In the genomic region with DNA sequence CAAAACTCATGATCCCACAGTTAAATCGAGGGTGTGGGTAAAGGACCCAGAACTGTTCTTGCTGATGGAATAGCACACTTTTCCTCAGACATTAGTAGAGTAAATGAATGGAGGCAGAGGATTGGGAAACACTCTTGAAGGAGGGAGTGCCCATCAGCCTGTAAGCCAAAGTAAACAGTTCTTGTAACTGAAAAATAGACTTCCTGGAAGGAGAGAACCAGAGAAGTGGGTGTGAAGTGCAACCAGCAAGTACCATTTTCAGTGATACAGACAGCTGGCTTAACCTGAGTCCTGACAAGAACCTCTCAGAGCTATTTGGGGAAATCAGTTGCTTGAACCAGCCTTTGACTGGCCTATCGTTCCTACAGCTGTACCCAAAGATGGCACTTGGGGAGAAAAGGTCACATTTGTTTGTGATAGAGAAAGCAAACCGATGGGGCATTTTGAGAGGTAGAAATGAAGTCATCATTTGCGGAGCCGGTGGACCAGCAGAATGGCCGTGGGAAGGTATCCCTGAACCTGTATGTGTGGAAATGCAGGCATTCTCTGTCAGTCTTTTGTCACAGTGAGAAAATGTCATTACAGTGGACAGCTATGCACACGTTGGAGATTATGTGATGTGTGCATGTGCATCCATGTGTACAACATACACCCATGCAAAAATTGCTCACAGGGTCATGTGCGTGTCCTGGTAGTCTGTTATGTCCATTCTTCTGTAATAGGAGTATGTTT, we compare ENCODE assay signal across 1 cellular context.
TF ChIP-seq lines count a peak whose summit lies in the region.

No MANE protein-coding gene starts in this region.

TF ChIP-seq in SK-N-SH, 30 proteins besides CTCF, POLR2A, EP300 and RAD21 (continued from another document):
- TF ChIP-seq, protein P1, sequence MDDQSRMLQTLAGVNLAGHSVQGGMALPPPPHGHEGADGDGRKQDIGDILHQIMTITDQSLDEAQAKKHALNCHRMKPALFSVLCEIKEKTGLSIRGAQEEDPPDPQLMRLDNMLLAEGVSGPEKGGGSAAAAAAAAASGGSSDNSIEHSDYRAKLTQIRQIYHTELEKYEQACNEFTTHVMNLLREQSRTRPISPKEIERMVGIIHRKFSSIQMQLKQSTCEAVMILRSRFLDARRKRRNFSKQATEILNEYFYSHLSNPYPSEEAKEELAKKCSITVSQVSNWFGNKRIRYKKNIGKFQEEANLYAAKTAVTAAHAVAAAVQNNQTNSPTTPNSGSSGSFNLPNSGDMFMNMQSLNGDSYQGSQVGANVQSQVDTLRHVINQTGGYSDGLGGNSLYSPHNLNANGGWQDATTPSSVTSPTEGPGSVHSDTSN (IDR thresholded peaks at IDR 0.05) = no peak
- peak; percentile 65; the same call in 1 of the 2 replicates for TF ChIP-seq NFIC (IDR thresholded peaks at IDR 0.05; ENCODE audit: borderline replicate concordance)
- TF ChIP-seq POLR2AphosphoS5 (IDR thresholded peaks at IDR 0.05; ENCODE audit: low read depth, low read length) = peak; percentile 22; the same call in 1 of the 2 replicates
- no peak for TF ChIP-seq RCOR1 (IDR thresholded peaks at IDR 0.05; ENCODE audit: low read length)
- no peak for TF ChIP-seq YY1 (IDR thresholded peaks at IDR 0.05; ENCODE audit: low read depth)
- no peak for TF ChIP-seq MEF2A (IDR thresholded peaks at IDR 0.05; ENCODE audit: borderline replicate concordance, low read depth)
- no peak for TF ChIP-seq SMC3 (IDR thresholded peaks at IDR 0.05; ENCODE audit: low read depth, low read length)
- no peak for TF ChIP-seq FOXJ3 (CRISPR knock-in tag; IDR thresholded peaks at IDR 0.05)
- peak; percentile 25; the same call in 1 of the 2 replicates for TF ChIP-seq TCF12 (IDR thresholded peaks at IDR 0.05)
- 0 out of 2 replicates have a peak, but pooled peaks have one; percentile 4 for TF ChIP-seq JUND (IDR thresholded peaks at IDR 0.05)
- no peak for TF ChIP-seq SIN3A (IDR thresholded peaks at IDR 0.05; ENCODE audit: borderline replicate concordance, low read depth, low read length)
- TF ChIP-seq, protein P2, sequence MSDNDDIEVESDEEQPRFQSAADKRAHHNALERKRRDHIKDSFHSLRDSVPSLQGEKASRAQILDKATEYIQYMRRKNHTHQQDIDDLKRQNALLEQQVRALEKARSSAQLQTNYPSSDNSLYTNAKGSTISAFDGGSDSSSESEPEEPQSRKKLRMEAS (IDR thresholded peaks at IDR 0.05; ENCODE audit: low read depth) = no peak
- TF ChIP-seq, protein P3, sequence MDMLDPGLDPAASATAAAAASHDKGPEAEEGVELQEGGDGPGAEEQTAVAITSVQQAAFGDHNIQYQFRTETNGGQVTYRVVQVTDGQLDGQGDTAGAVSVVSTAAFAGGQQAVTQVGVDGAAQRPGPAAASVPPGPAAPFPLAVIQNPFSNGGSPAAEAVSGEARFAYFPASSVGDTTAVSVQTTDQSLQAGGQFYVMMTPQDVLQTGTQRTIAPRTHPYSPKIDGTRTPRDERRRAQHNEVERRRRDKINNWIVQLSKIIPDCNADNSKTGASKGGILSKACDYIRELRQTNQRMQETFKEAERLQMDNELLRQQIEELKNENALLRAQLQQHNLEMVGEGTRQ (IDR thresholded peaks at IDR 0.05; ENCODE audit: borderline replicate concordance, low read depth, low read length) = no peak
- no peak for TF ChIP-seq FOSL2 (IDR thresholded peaks at IDR 0.05; ENCODE audit: borderline replicate concordance, low read depth)
